13 cellular contexts compared by ENCODE assay signal in genomic region chr9:16721972-16722371, GRCh38.
DNase-seq lines count a peak whose midpoint lies in the region; ATAC-seq and TF ChIP-seq lines count a peak whose summit lies in the region.
"Had no signal": no experiment of that assay in that cellular context is flagged by ENCODE, and none has a peak within 500 bp of the region (broad histone marks: within the 10 kb centered on the region; RNA-seq: fewer than 3 reads in every experiment).

No MANE protein-coding gene starts in this region.

- H3K4me3 ChIP-seq in sigmoid colon = peak overlapping the region in 3 of 4 donors; percentile 2 to 24 (median 6)

- no peak for TF ChIP-seq CTCF in sigmoid colon (IDR thresholded peaks at IDR 0.05)

- in situ Hi-C loops in SK-MEL-5 (cut with HindIII; ENCODE audit: low pct_unique_long_range_greater_than_20kb, low sequenced_read_pairs) = no loop called here

- H3K27me3 ChIP-seq in sigmoid colon = no peaks in the 10 kb centered on the region

- 78% methylated on average over 6 of the region's 6 CpGs for WGBS in sigmoid colon, 2 donors

- no peaks in the 10 kb centered on the region for H3K9me3 ChIP-seq in sigmoid colon

- peak; percentile 72 for DNase-seq in EL
- DNase-seq in SK-MEL-5 (ENCODE audit: low read depth, low spot score) = peak; percentile 49
- DNase-seq in left cardiac atrium = peak; percentile 59
- DNase-seq in sigmoid colon = peak; percentile 91
- no peak for DNase-seq in pons (ENCODE audit: low spot score)
- DNase-seq in OCI-M2 (lab: John Stamatoyannopoulos, UW; ENCODE audit: unreplicated experiment) = no peak
- DNase-seq in foreskin melanocyte = no peak
- DNase-seq in activated naive CD4-positive, alpha-beta T cell treated with anti-CD3 and anti-CD28 coated beads, Interleukin-2, amount 50 U/mL, for 16 hours = no peak
- DNase-seq: activated CD4-positive, CD25-positive, alpha-beta regulatory T cell; activated gamma-delta T cell; dorsolateral prefrontal cortex; NCI-H1694 treated with DMSO at 0.1 percent for 48 hours; occipital lobe had no signal

- peak; percentile 44 to 71 for ATAC-seq in left cardiac atrium

- no peak for TF ChIP-seq POLR2A in sigmoid colon (IDR thresholded peaks at IDR 0.05)

- intact Hi-C loops in left cardiac atrium (cut with DNase I) = loop anchor here in 1 of 2 donors (10.0 kb wide), 1 partner anchor 387 kb away; no protein-coding TSS in a partner anchor
- intact Hi-C loops in sigmoid colon (cut with DNase I) = loop anchor here (5.0 kb wide), 1 partner anchor 530 kb away; no protein-coding TSS in a partner anchor

- no peaks in the 10 kb centered on the region for H3K36me3 ChIP-seq in sigmoid colon

- H3K4me1 ChIP-seq in sigmoid colon = peaks cover 0 to 90% (median 49%) of the 10 kb centered on the region in 4 donors

- TF ChIP-seq EP300 in sigmoid colon (IDR thresholded peaks at IDR 0.05) = peak in 2 of 4 donors; percentile 25 to 74

- peak overlapping the region; percentile 52 to 91 (median 76) for H3K27ac ChIP-seq in sigmoid colon

Comparison
In these comparisons a context has a peak if more than half of its experiments do, and no peak if none do; other contexts are left out.
1. DNase-seq: peak in EL (single experiment), SK-MEL-5 (single experiment), left cardiac atrium (single experiment) and sigmoid colon (single experiment); none in pons (single experiment), OCI-M2 (single experiment), foreskin melanocyte (single experiment) and activated naive CD4-positive, alpha-beta T cell treated with anti-CD3 and anti-CD28 coated beads, Interleukin-2, amount 50 U/mL, for 16 hours (single experiment).